1 cellular context compared by ENCODE assay signal in the genomic region with DNA sequence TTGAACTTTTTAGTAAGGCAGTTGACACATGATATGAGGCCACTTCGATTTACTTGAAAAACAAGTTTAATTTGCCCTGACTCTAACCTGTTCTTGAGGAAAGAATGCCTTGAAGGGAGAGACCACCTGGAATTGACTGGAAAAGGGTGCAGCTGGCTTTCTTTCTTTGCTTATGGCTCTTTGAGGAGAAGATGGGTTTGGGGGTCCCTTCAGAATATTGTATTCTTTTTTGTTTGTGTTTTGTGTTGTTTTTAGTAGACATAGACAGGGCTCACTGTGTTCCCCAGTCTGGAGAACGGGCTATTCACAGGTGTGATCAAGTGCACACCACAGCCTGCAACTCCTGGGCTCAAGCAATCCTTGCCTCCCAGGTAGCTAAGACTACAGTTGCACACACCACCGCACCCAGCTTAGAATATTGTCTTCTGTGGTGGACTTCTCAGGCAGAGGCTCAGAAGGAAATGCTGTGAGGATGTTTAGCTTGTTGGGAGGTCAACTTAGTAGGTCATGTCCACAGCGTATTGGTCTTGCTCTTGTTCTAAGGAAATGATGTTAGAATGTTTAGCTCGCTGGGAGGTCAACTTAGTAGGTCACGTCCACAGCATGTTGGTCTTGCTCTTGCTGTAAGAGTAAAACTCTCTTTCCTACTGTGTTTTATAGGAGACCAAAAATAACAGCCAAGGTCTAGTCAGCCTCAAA.
TF ChIP-seq lines count a peak whose summit lies in the region.

No MANE protein-coding gene starts in this region.

TF ChIP-seq in neural cell, 6 proteins besides CTCF, POLR2A, EP300 and RAD21 (continued from another document):
- TF ChIP-seq EZH2 (IDR thresholded peaks at IDR 0.05; ENCODE audit: borderline replicate concordance, insufficient read depth, low read length, poor library complexity, severe bottlenecking) (no peak), MXI1 (conservative IDR thresholded peaks at IDR 0.05; ENCODE audit: poor library complexity, severe bottlenecking) (no peak), TAF1 (IDR thresholded peaks at IDR 0.05; ENCODE audit: low read depth) (no peak)
TF ChIP-seq in neural cell: peak in this region for 0.
